19 cellular contexts compared by ENCODE assay signal in the genomic region with DNA sequence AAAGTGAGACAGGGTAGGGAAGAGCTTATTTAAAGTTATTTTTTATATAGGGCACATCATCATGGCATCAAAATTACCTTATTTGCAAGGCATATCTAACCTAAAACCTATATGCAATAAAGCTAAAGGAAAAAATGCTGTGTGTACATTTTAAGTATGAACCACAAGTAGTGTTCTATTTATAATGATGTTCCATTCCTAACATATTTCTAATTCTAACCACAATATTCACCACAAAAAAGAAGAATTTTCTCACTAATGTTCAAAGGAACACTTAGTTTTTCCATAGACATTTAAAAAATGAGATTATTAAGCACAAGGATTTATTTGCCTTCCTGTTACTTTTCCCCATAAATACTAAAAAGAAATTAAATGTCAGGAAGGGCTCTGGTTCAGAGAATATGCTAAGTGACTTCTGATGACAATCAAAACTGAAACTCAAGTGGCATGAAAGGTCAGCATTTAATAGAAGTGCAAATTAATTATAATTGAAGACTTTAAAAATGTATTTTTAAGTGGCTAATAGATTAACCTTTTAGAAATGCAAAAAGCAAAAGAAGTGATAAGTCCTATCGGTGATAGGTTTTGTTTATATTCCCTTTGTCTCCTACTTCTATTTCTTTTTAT. TPM values are rescaled to one million over a fixed set of nuclear protein-coding genes. Genes with fewer than 3 reads are reported as not detected.
DNase-seq lines count a peak whose midpoint lies in the region; ATAC-seq, FAIRE-seq and TF ChIP-seq lines count a peak whose summit lies in the region.
"Had no signal": no experiment of that assay in that cellular context is flagged by ENCODE, and none has a peak within 500 bp of the region (broad histone marks: within the 10 kb centered on the region; RNA-seq: fewer than 3 reads in every experiment).

No MANE protein-coding gene starts in this region.

- peak; percentile 11 for FAIRE-seq in kidney (lab: Jason Lieb, UNC)
- FAIRE-seq: islet of Langerhans, small intestine had no signal

- peak overlapping the region; percentile 69 for H3K27ac Mint-ChIP-seq in HFFc6
- no peak overlapping the region for H3K27ac Mint-ChIP-seq in effector memory CD8-positive, alpha-beta T cell
- H3K27ac Mint-ChIP-seq: IgD-negative memory B cell, memory B cell, nephron had no signal

- H3K9me3 ChIP-seq in kidney (ENCODE audit: control insufficient read depth in 1 of 2, low read length in 2 of 2) (no peaks in the 10 kb centered on the region), left lung (no peaks in the 10 kb centered on the region)

- H3K4me1 ChIP-seq in kidney (ENCODE audit: control insufficient read depth in 1 of 2, insufficient read depth in 1 of 2, low read depth in 1 of 2, low read length in 2 of 2) = no peaks in the 10 kb centered on the region
- H3K4me1 ChIP-seq in left lung = no peaks in the 10 kb centered on the region

- peak; percentile 57 for ATAC-seq in GM18498 (IDR thresholded peaks at IDR 0.05; ENCODE audit: unreplicated experiment)
- no peak for ATAC-seq in HG02870 (IDR thresholded peaks at IDR 0.05; ENCODE audit: unreplicated experiment)
- no peak for ATAC-seq in effector memory CD8-positive, alpha-beta T cell (replicated peaks)
- no peak for ATAC-seq in left lung

- peak overlapping the region; percentile 69; the same call in 1 of the 2 replicates for H3K4me3 Mint-ChIP-seq in HFFc6
- no peak overlapping the region for H3K4me3 Mint-ChIP-seq in effector memory CD8-positive, alpha-beta T cell
- H3K4me3 Mint-ChIP-seq: IgD-negative memory B cell, memory B cell, nephron had no signal

- no peak overlapping the region for H3K27ac ChIP-seq in kidney (ENCODE audit: low read depth in 2 of 2, low read length in 2 of 2)
- H3K27ac ChIP-seq in left lung = no peak overlapping the region
- H3K27ac ChIP-seq: epithelial cell of prostate had no signal

- DNase-seq in HFFc6 = peak; percentile 25
- DNase-seq in astrocyte of the cerebellum (ENCODE audit: low read depth) = peak; percentile 20
- DNase-seq in kidney = no peak
- DNase-seq in effector memory CD8-positive, alpha-beta T cell = no peak
- no peak for DNase-seq in stimulated activated CD8-positive, alpha-beta memory T cell treated with anti-CD3 and anti-CD28 coated beads, Interleukin-4, amount 100 ng/mL, for 48 hours
- DNase-seq in left lung = no peak
- DNase-seq: activated effector memory CD4-positive, alpha-beta T cell treated with Interleukin-2 at 50 U/mL for 16 hours; anterior cingulate cortex; NCI-H2081; NCI-H524 treated with DMSO at 0.1 percent for 48 hours; posterior cingulate gyrus; small intestine had no signal

- in situ Hi-C loops in astrocyte of the cerebellum (cut with HindIII; ENCODE audit: low sequenced_read_pairs) = no loop called here

- H3K27me3 Mint-ChIP-seq in HFFc6 (ENCODE audit: insufficient read depth) = no peaks in the 10 kb centered on the region
- H3K27me3 Mint-ChIP-seq in effector memory CD8-positive, alpha-beta T cell = peaks cover 22 to 36% of the 10 kb centered on the region in 2 donors

- no peak overlapping the region for H3K4me3 ChIP-seq in astrocyte of the cerebellum (ENCODE audit: low read depth, low read length)
- no peak overlapping the region for H3K4me3 ChIP-seq in kidney (ENCODE audit: low read length in 2 of 2)
- H3K4me3 ChIP-seq in left lung = no peak overlapping the region

- H3K27me3 ChIP-seq in left lung = no peaks in the 10 kb centered on the region

- peaks cover 80% of the 10 kb centered on the region for H3K4me1 Mint-ChIP-seq in HFFc6 (ENCODE audit: low read depth)
- no peaks in the 10 kb centered on the region for H3K4me1 Mint-ChIP-seq in effector memory CD8-positive, alpha-beta T cell (ENCODE audit: low read depth in 2 of 2)
- H3K4me1 Mint-ChIP-seq: memory B cell had no signal

- H3K9ac ChIP-seq in kidney (ENCODE audit: low read length in 2 of 2) = no peak overlapping the region

- H3K36me3 ChIP-seq in kidney (ENCODE audit: control insufficient read depth in 1 of 2, insufficient read depth in 2 of 2, low read length in 2 of 2) (no peaks in the 10 kb centered on the region), left lung (no peaks in the 10 kb centered on the region)

- no peaks in the 10 kb centered on the region for H3K9me3 Mint-ChIP-seq in HFFc6
- no peaks in the 10 kb centered on the region for H3K9me3 Mint-ChIP-seq in effector memory CD8-positive, alpha-beta T cell
- H3K9me3 Mint-ChIP-seq: IgD-negative memory B cell, memory B cell, nephron had no signal

- TF ChIP-seq CTCF in HFFc6 (IDR thresholded peaks at IDR 0.05) = no peak
- no peak for TF ChIP-seq CTCF in astrocyte of the cerebellum (IDR thresholded peaks at IDR 0.05; ENCODE audit: low read depth, low read length, missing control alignments)
- TF ChIP-seq CTCF in kidney (IDR thresholded peaks at IDR 0.05; ENCODE audit: borderline replicate concordance, extremely low read depth, insufficient read depth) = no peak
- TF ChIP-seq CTCF in left lung (IDR thresholded peaks at IDR 0.05) = no peak

- intact Hi-C loops in kidney (cut with DNase I) (no loop called here), left lung (cut with DNase I) (no loop called here)

- H3K36me3 Mint-ChIP-seq in HFFc6 (ENCODE audit: low read depth) = no peaks in the 10 kb centered on the region
- H3K36me3 Mint-ChIP-seq in effector memory CD8-positive, alpha-beta T cell (ENCODE audit: insufficient read depth) = no peaks in the 10 kb centered on the region
- H3K36me3 Mint-ChIP-seq: IgD-negative memory B cell, memory B cell had no signal

RNA-seq across cellular contexts. Expression of gene GPR63, which starts 25.1 kb away (rescaled TPM):
- total RNA-seq in HFFc6 (2021; fragmentation: NEBNext Ultra II Directional; extraction: Animal tissue kit (Norgen Biotek cat#: 25700)) = 1 to 10 TPM; 1.4 to 2.5 (median 2.1) TPM
- total RNA-seq in kidney (0.69 TPM), left lung (under 1 TPM; 0.71 to 0.76 TPM)
- polyA plus RNA-seq in kidney (ENCODE audit: insufficient read depth, low read depth, low replicate concordance) = 0.37 TPM
- polyA plus RNA-seq: IgD-negative memory B cell had no signal

Comparison
In these comparisons a context has a peak if more than half of its experiments do, and no peak if none do; other contexts are left out.
1. DNase-seq: peak in HFFc6 (single experiment) and astrocyte of the cerebellum (single experiment); none in kidney (single experiment), effector memory CD8-positive, alpha-beta T cell (0 of 3), stimulated activated CD8-positive, alpha-beta memory T cell treated with anti-CD3 and anti-CD28 coated beads, Interleukin-4, amount 100 ng/mL, for 48 hours (single experiment) and left lung (0 of 2).